In the genomic region with DNA sequence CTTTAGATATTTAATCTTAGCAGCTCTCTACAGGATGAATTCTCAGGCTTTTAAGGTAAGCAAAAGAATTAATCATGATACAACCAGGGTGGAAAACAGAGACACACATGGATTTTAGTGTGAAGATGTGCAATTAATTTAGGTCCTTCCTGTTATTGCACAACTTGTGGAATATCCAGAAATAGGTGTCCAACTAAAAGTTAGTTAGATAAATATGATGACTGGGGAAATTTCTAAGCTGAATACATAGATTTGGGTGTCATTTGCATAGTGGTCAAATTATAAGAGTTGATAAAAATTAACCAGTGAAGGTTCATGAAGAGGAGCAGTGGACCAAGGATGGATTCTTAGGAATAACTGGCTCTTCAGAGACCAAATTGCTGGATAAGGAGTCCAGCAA, we compare ENCODE assay signal across 33 cellular contexts.
"Had no signal": no experiment of that assay in that cellular context is flagged by ENCODE, and none has a peak within 500 bp of the region (broad histone marks: within the 10 kb centered on the region; RNA-seq: fewer than 3 reads in every experiment).

No MANE protein-coding gene starts in this region.

- DNase-seq: activated effector memory CD4-positive, alpha-beta T cell treated with anti-CD3 and anti-CD28 coated beads, Interleukin-2, amount 50 U/mL, for 16 hours; activated effector memory CD4-positive, alpha-beta T cell treated with Interleukin-2 at 50 U/mL for 16 hours; activated gamma-delta T cell; activated gamma-delta T cell treated with Interleukin-2 at 50 U/mL for 16 hours; activated naive CD4-positive, alpha-beta T cell; activated naive CD4-positive, alpha-beta T cell treated with anti-CD3 and anti-CD28 coated beads for 36 hours; activated naive CD4-positive, alpha-beta T cell treated with anti-CD3 and anti-CD28 coated beads, Interleukin-2, amount 10 ng/mL, durations not matched to agents 7 days and 5 days; activated naive CD4-positive, alpha-beta T cell treated with anti-CD3 and anti-CD28 coated beads, Interleukin-2, amount 50 U/mL, for 16 hours; activated naive CD4-positive, alpha-beta T cell treated with Interleukin-2 at 50 U/mL for 16 hours; activated naive CD8-positive, alpha-beta T cell treated with anti-CD3 and anti-CD28 coated beads for 36 hours; activated naive CD8-positive, alpha-beta T cell treated with anti-CD3 and anti-CD28 coated beads, Interleukin-2, amount 10 ng/mL, durations not matched to agents 7 days and 5 days; activated naive CD8-positive, alpha-beta T cell treated with anti-CD3 and anti-CD28 coated beads, Interleukin-2, amount 50 U/mL, for 24 hours; activated T-cell treated with anti-CD3 and anti-CD28 coated beads, Interleukin-2, amount 50 U/mL, for 24 hours; activated T-cell treated with anti-CD3 and anti-CD28 coated beads, Interleukin-2, amount 50 U/mL, for 4 hours; activated T-cell treated with anti-CD3 and anti-CD28 coated beads, Interleukin-2, amount 50 U/mL, for 48 hours; activated T-cell treated with anti-CD3 and anti-CD28 coated beads, Interleukin-2, amount 50 U/mL, for 72 hours; adrenal gland; amniotic stem cell; amygdala; anterior cingulate cortex; aorta; body of pancreas; brain microvascular endothelial cell; caudate nucleus; central memory CD4-positive, alpha-beta T cell; cerebellar nuclear complex had no signal

- H3K9me3 ChIP-seq: adrenal gland, ascending aorta, body of pancreas, breast epithelium had no signal

- H3K36me3 ChIP-seq: adrenal gland, ascending aorta, brain microvascular endothelial cell, breast epithelium, cardiac muscle cell had no signal

- FAIRE-seq: astrocyte, bronchial epithelial cell had no signal

- H3K4me1 ChIP-seq: adrenal gland, ascending aorta, body of pancreas, breast epithelium had no signal

- H3K27me3 ChIP-seq: adrenal gland, ascending aorta, body of pancreas, brain microvascular endothelial cell, breast epithelium, cardiac muscle cell had no signal

- H3K27ac ChIP-seq: adrenal gland, ascending aorta, body of pancreas, brain microvascular endothelial cell, breast epithelium, cardiac muscle cell had no signal

- ATAC-seq: activated naive CD4-positive, alpha-beta T cell treated with anti-CD3 and anti-CD28 coated beads, Interleukin-2, amount 50 U/mL, for 72 hours; activated naive CD8-positive, alpha-beta T cell treated with anti-CD3 and anti-CD28 coated beads, Interleukin-2, amount 50 U/mL, for 24 hours; activated T-cell treated with anti-CD3 and anti-CD28 coated beads, Interleukin-2, amount 50 U/mL, for 4 hours; activated T-cell treated with anti-CD3 and anti-CD28 coated beads, Interleukin-2, amount 50 U/mL, for 72 hours; activated T-helper 17 cell treated with anti-CD3 and anti-CD28 coated beads, Interleukin-2, amount 50 U/mL, for 72 hours; body of pancreas had no signal

- H3K4me3 ChIP-seq: adrenal gland, ascending aorta, body of pancreas, breast epithelium, cardiac muscle cell had no signal
